1 cellular context compared by ENCODE assay signal in genomic region chr16:87812200-87812656, GRCh38.
A peak's percentile ranks its signal among the peaks of the same experiment; 100 is the strongest.
TF ChIP-seq lines count a peak whose summit lies in the region.

No MANE protein-coding gene starts in this region.

TF ChIP-seq in HepG2, 621 proteins besides CTCF, POLR2A, EP300 and RAD21 (continued from another document and continues in another):
- TF ChIP-seq ZBTB10 (CRISPR knock-in tag; IDR thresholded peaks at IDR 0.05; ENCODE audit: borderline replicate concordance) (no peak), FOSL1 (CRISPR knock-in tag; IDR thresholded peaks at IDR 0.05; ENCODE audit: borderline replicate concordance) (no peak), ZFP1 (CRISPR knock-in tag; IDR thresholded peaks at IDR 0.05) (no peak), HDAC1 (CRISPR knock-in tag; IDR thresholded peaks at IDR 0.05) (peak; percentile 52), ZEB1 (IDR thresholded peaks at IDR 0.05; ENCODE audit: insufficient replicate concordance, low read depth) (no peak), ZNF484 (CRISPR knock-in tag; IDR thresholded peaks at IDR 0.05; ENCODE audit: borderline replicate concordance, low read depth) (no peak), U2AF2 (IDR thresholded peaks at IDR 0.05; ENCODE audit: low read depth, low read length) (no peak), STAG1 (CRISPR knock-in tag; IDR thresholded peaks at IDR 0.05) (peak; percentile 78), CEBPB (IDR thresholded peaks at IDR 0.05; ENCODE audit: borderline replicate concordance, low read depth, low read length) (0 out of 2 replicates have a peak, but pooled peaks have one; percentile 33), TGIF2 (CRISPR knock-in tag; IDR thresholded peaks at IDR 0.05) (no peak), ZNF781 (CRISPR knock-in tag; IDR thresholded peaks at IDR 0.05; ENCODE audit: borderline replicate concordance, not compliant biosample characterization) (no peak), ZNF567 (CRISPR knock-in tag; IDR thresholded peaks at IDR 0.05; ENCODE audit: borderline replicate concordance) (no peak), NBN (conservative IDR thresholded peaks at IDR 0.05) (no peak), HMG20B (CRISPR knock-in tag; conservative IDR thresholded peaks at IDR 0.05) (0 out of 2 replicates have a peak, but pooled peaks have one; percentile 55), ZNF451 (CRISPR knock-in tag; IDR thresholded peaks at IDR 0.05) (no peak), ZNF569 (CRISPR knock-in tag; IDR thresholded peaks at IDR 0.05; ENCODE audit: borderline replicate concordance) (no peak), ZNF382 (CRISPR knock-in tag; IDR thresholded peaks at IDR 0.05; ENCODE audit: borderline replicate concordance) (no peak), UBTF (CRISPR knock-in tag; IDR thresholded peaks at IDR 0.05) (peak; percentile 67), ZNF335 (CRISPR knock-in tag; IDR thresholded peaks at IDR 0.05) (no peak), PCBP1 (IDR thresholded peaks at IDR 0.05; ENCODE audit: borderline replicate concordance, low read depth, low read length) (no peak), ZBTB42 (CRISPR knock-in tag; IDR thresholded peaks at IDR 0.05) (no peak), ZNF782 (CRISPR knock-in tag; IDR thresholded peaks at IDR 0.05; ENCODE audit: borderline replicate concordance) (no peak), MXI1 (IDR thresholded peaks at IDR 0.05; ENCODE audit: borderline replicate concordance, low read depth, low read length) (no peak; the same call in 2 of the 3 replicates), GATAD1 (CRISPR knock-in tag; IDR thresholded peaks at IDR 0.05) (0 out of 2 replicates have a peak, but pooled peaks have one; percentile 19), SCMH1 (CRISPR knock-in tag; IDR thresholded peaks at IDR 0.05; ENCODE audit: borderline replicate concordance) (no peak), LCORL (IDR thresholded peaks at IDR 0.05) (no peak), LCORL (CRISPR knock-in tag; IDR thresholded peaks at IDR 0.05) (peak; percentile 54; the same call in 1 of the 2 replicates), HNF4G (IDR thresholded peaks at IDR 0.05; ENCODE audit: borderline replicate concordance, low read depth, low read length) (no peak), HNF4G (CRISPR knock-in tag; IDR thresholded peaks at IDR 0.05; ENCODE audit: borderline replicate concordance, low read depth) (no peak), ELF4 (CRISPR knock-in tag; IDR thresholded peaks at IDR 0.05; ENCODE audit: borderline replicate concordance) (no peak), REL (CRISPR knock-in tag; conservative IDR thresholded peaks at IDR 0.05) (no peak)
- TF ChIP-seq, protein P1, sequence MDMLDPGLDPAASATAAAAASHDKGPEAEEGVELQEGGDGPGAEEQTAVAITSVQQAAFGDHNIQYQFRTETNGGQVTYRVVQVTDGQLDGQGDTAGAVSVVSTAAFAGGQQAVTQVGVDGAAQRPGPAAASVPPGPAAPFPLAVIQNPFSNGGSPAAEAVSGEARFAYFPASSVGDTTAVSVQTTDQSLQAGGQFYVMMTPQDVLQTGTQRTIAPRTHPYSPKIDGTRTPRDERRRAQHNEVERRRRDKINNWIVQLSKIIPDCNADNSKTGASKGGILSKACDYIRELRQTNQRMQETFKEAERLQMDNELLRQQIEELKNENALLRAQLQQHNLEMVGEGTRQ (IDR thresholded peaks at IDR 0.05; ENCODE audit: low read depth, low read length), result no peak
- TF ChIP-seq, protein P1 (CRISPR knock-in tag; IDR thresholded peaks at IDR 0.05; ENCODE audit: borderline replicate concordance), result no peak
- TF ChIP-seq, protein P2, sequence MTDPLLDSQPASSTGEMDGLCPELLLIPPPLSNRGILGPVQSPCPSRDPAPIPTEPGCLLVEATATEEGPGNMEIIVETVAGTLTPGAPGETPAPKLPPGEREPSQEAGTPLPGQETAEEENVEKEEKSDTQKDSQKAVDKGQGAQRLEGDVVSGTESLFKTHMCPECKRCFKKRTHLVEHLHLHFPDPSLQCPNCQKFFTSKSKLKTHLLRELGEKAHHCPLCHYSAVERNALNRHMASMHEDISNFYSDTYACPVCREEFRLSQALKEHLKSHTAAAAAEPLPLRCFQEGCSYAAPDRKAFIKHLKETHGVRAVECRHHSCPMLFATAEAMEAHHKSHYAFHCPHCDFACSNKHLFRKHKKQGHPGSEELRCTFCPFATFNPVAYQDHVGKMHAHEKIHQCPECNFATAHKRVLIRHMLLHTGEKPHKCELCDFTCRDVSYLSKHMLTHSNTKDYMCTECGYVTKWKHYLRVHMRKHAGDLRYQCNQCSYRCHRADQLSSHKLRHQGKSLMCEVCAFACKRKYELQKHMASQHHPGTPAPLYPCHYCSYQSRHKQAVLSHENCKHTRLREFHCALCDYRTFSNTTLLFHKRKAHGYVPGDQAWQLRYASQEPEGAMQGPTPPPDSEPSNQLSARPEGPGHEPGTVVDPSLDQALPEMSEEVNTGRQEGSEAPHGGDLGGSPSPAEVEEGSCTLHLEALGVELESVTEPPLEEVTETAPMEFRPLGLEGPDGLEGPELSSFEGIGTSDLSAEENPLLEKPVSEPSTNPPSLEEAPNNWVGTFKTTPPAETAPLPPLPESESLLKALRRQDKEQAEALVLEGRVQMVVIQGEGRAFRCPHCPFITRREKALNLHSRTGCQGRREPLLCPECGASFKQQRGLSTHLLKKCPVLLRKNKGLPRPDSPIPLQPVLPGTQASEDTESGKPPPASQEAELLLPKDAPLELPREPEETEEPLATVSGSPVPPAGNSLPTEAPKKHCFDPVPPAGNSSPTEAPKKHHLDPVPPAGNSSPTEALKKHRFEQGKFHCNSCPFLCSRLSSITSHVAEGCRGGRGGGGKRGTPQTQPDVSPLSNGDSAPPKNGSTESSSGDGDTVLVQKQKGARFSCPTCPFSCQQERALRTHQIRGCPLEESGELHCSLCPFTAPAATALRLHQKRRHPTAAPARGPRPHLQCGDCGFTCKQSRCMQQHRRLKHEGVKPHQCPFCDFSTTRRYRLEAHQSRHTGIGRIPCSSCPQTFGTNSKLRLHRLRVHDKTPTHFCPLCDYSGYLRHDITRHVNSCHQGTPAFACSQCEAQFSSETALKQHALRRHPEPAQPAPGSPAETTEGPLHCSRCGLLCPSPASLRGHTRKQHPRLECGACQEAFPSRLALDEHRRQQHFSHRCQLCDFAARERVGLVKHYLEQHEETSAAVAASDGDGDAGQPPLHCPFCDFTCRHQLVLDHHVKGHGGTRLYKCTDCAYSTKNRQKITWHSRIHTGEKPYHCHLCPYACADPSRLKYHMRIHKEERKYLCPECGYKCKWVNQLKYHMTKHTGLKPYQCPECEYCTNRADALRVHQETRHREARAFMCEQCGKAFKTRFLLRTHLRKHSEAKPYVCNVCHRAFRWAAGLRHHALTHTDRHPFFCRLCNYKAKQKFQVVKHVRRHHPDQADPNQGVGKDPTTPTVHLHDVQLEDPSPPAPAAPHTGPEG (CRISPR knock-in tag; IDR thresholded peaks at IDR 0.05), result no peak
- TF ChIP-seq, protein P3, sequence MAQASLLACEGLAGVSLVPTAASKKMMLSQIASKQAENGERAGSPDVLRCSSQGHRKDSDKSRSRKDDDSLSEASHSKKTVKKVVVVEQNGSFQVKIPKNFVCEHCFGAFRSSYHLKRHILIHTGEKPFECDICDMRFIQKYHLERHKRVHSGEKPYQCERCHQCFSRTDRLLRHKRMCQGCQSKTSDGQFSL (CRISPR knock-in tag; IDR thresholded peaks at IDR 0.05), result no peak
- TF ChIP-seq, protein P4, sequence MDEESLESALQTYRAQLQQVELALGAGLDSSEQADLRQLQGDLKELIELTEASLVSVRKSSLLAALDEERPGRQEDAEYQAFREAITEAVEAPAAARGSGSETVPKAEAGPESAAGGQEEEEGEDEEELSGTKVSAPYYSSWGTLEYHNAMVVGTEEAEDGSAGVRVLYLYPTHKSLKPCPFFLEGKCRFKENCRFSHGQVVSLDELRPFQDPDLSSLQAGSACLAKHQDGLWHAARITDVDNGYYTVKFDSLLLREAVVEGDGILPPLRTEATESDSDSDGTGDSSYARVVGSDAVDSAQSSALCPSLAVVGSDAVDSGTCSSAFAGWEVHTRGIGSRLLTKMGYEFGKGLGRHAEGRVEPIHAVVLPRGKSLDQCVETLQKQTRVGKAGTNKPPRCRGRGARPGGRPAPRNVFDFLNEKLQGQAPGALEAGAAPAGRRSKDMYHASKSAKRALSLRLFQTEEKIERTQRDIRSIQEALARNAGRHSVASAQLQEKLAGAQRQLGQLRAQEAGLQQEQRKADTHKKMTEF (CRISPR knock-in tag; IDR thresholded peaks at IDR 0.05), result 0 out of 2 replicates have a peak, but pooled peaks have one; percentile 36
- TF ChIP-seq, protein P5, sequence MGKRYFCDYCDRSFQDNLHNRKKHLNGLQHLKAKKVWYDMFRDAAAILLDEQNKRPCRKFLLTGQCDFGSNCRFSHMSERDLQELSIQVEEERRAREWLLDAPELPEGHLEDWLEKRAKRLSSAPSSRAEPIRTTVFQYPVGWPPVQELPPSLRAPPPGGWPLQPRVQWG (CRISPR knock-in tag; IDR thresholded peaks at IDR 0.05; ENCODE audit: borderline replicate concordance, low read depth), result no peak
- TF ChIP-seq, protein P6, sequence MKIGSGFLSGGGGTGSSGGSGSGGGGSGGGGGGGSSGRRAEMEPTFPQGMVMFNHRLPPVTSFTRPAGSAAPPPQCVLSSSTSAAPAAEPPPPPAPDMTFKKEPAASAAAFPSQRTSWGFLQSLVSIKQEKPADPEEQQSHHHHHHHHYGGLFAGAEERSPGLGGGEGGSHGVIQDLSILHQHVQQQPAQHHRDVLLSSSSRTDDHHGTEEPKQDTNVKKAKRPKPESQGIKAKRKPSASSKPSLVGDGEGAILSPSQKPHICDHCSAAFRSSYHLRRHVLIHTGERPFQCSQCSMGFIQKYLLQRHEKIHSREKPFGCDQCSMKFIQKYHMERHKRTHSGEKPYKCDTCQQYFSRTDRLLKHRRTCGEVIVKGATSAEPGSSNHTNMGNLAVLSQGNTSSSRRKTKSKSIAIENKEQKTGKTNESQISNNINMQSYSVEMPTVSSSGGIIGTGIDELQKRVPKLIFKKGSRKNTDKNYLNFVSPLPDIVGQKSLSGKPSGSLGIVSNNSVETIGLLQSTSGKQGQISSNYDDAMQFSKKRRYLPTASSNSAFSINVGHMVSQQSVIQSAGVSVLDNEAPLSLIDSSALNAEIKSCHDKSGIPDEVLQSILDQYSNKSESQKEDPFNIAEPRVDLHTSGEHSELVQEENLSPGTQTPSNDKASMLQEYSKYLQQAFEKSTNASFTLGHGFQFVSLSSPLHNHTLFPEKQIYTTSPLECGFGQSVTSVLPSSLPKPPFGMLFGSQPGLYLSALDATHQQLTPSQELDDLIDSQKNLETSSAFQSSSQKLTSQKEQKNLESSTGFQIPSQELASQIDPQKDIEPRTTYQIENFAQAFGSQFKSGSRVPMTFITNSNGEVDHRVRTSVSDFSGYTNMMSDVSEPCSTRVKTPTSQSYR (CRISPR knock-in tag; IDR thresholded peaks at IDR 0.05; ENCODE audit: borderline replicate concordance), result no peak
- TF ChIP-seq, protein P7, sequence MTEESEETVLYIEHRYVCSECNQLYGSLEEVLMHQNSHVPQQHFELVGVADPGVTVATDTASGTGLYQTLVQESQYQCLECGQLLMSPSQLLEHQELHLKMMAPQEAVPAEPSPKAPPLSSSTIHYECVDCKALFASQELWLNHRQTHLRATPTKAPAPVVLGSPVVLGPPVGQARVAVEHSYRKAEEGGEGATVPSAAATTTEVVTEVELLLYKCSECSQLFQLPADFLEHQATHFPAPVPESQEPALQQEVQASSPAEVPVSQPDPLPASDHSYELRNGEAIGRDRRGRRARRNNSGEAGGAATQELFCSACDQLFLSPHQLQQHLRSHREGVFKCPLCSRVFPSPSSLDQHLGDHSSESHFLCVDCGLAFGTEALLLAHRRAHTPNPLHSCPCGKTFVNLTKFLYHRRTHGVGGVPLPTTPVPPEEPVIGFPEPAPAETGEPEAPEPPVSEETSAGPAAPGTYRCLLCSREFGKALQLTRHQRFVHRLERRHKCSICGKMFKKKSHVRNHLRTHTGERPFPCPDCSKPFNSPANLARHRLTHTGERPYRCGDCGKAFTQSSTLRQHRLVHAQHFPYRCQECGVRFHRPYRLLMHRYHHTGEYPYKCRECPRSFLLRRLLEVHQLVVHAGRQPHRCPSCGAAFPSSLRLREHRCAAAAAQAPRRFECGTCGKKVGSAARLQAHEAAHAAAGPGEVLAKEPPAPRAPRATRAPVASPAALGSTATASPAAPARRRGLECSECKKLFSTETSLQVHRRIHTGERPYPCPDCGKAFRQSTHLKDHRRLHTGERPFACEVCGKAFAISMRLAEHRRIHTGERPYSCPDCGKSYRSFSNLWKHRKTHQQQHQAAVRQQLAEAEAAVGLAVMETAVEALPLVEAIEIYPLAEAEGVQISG (CRISPR knock-in tag; IDR thresholded peaks at IDR 0.05), result 0 out of 2 replicates have a peak, but pooled peaks have one; percentile 17
